Comparison of ENCODE assay signal across 8 cellular contexts in the genomic region with DNA sequence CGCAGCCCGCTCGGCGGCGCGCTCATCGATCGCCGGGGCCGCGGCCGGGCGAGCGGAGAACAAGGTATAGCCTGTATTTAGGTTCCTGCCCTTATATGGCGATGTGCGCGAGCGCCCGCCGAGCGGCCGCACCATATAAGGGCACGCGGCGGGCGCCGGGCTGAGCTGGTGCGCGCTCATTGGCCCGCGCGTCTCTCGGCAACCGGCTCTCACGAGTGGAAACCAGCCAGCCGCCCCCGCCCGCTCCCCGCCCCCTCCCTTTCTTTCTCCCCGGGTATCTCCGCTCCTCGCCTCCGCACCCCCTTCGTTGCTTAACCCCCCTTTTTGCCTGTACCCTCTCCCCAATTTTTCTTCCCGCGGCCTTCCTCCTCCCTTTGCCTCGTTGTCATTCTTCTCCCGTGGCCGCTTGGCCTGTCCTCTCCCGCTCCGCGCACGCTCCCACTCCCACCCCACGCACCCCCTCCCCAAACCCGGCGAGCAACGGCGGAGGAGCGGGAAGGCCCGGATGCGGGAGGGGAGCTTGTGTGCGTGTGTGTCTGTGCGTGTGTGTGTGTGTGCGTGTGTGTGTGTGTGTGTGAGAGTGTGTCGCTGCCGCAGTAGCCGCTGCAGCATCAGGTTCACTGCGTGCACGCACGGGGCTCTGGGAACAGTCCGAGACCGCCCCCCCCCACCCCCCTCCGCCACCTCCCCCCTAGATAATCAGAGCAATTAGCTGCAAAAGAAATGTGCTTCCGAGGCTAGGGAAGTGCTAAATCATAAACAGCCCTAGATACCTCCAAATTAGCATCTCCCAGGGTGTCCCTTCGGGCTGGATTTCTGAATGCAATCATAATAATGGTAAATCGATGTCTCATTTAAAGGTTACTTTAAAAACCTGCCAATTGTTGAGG. TPM values are rescaled to one million over a fixed set of nuclear protein-coding genes. Genes with fewer than 3 reads are reported as not detected.
A peak's percentile ranks its signal among the peaks of the same experiment; 100 is the strongest.
DNase-seq lines count a peak whose midpoint lies in the region; ATAC-seq, FAIRE-seq and TF ChIP-seq lines count a peak whose summit lies in the region.

No MANE protein-coding gene starts in this region.

- no peak overlapping the region for H2AFZ ChIP-seq in GM23248

- intact Hi-C loops in transverse colon (cut with DNase I; ENCODE audit: low total_unique reads): no loop called here

- H3K27ac Mint-ChIP-seq in activated T-cell treated with anti-CD3 and anti-CD28 coated beads, Interleukin-2, amount 50 U/mL, for 72 hours: no peak overlapping the region

- TF ChIP-seq CTCF in fibroblast of villous mesenchyme (IDR thresholded peaks at IDR 0.05; ENCODE audit: insufficient read depth, low read depth, low read length) (no peak), omental fat pad (IDR thresholded peaks at IDR 0.05) (no peak), transverse colon (IDR thresholded peaks at IDR 0.05) (no peak)

- peak; percentile 71 for DNase-seq in DMS114 treated with DMSO at 0.1 percent for 48 hours (lab: John Stamatoyannopoulos, UW; ENCODE audit: unreplicated experiment)
- peak; percentile 86 for DNase-seq in GM23248
- DNase-seq in LoVo (ENCODE audit: low spot score): peak; percentile 84
- DNase-seq in RCC 7860 (ENCODE audit: low spot score): peak; percentile 73
- peak; percentile 83 to 87 for DNase-seq in activated T-cell treated with anti-CD3 and anti-CD28 coated beads, Interleukin-2, amount 50 U/mL, for 72 hours
- peak; percentile 71 for DNase-seq in fibroblast of villous mesenchyme (ENCODE audit: low read depth)
- no peak for DNase-seq in omental fat pad (ENCODE audit: low spot score)
- peak; percentile 85 for DNase-seq in transverse colon

- in situ Hi-C loops in GM23248 (cut with MboI) (no loop called here), transverse colon (cut with MboI; ENCODE audit: low pct_ligation_motif_present in 1 of 4, low pct_unique_long_range_greater_than_20kb in 1 of 4, low sequenced_read_pairs in 3 of 4) (loop anchor here in 2 of 4 donors (25.0 kb wide), 1 partner anchor 177 kb away; no protein-coding TSS in a partner anchor)

- no peaks in the 10 kb centered on the region for H3F3A ChIP-seq in GM23248 (ENCODE audit: insufficient read depth)

- no peaks in the 10 kb centered on the region for H3K9me2 ChIP-seq in GM23248 (ENCODE audit: insufficient read depth)

- H3K36me3 Mint-ChIP-seq in activated T-cell treated with anti-CD3 and anti-CD28 coated beads, Interleukin-2, amount 50 U/mL, for 72 hours (ENCODE audit: insufficient read depth in 2 of 2): peaks cover 0 to 3% of the 10 kb centered on the region in 2 donors

- no peak overlapping the region for H3K4me2 ChIP-seq in GM23248 (ENCODE audit: unreplicated experiment)

- H3K79me2 ChIP-seq in GM23248 (ENCODE audit: insufficient read depth): no peaks in the 10 kb centered on the region

- no peak overlapping the region for H3K27ac ChIP-seq in GM23248
- H3K27ac ChIP-seq in transverse colon: no peak overlapping the region

- ATAC-seq in activated T-cell treated with anti-CD3 and anti-CD28 coated beads, Interleukin-2, amount 50 U/mL, for 72 hours (replicated peaks in 1 of 2): peak; percentile 89 to 90
- peak; percentile 52 for ATAC-seq in omental fat pad (ENCODE audit: low FRiP score)

- no peak for TF ChIP-seq POLR2A in transverse colon (IDR thresholded peaks at IDR 0.05)

- no peaks in the 10 kb centered on the region for H4K20me1 ChIP-seq in GM23248 (ENCODE audit: insufficient read depth)

- H3K4me3 ChIP-seq in GM23248 (no peak overlapping the region), fibroblast of villous mesenchyme (ENCODE audit: low read depth, low read length) (no peak overlapping the region), transverse colon (peak overlapping the region in 1 of 4 donors; percentile 21)

- no peaks in the 10 kb centered on the region for H3K9me3 Mint-ChIP-seq in activated T-cell treated with anti-CD3 and anti-CD28 coated beads, Interleukin-2, amount 50 U/mL, for 72 hours

- H3K27me3 ChIP-seq in GM23248 (replicated peaks; ENCODE audit: insufficient read depth): peaks cover 78% of the 10 kb centered on the region
- H3K27me3 ChIP-seq in transverse colon: peaks cover 99% of the 10 kb centered on the region

- H3K9me3 ChIP-seq in GM23248 (ENCODE audit: low read depth): no peaks in the 10 kb centered on the region
- H3K9me3 ChIP-seq in transverse colon: no peaks in the 10 kb centered on the region

- no peak overlapping the region for H3K9ac ChIP-seq in GM23248

- H3K27me3 Mint-ChIP-seq in activated T-cell treated with anti-CD3 and anti-CD28 coated beads, Interleukin-2, amount 50 U/mL, for 72 hours (ENCODE audit: low read depth): peaks cover 65% of the 10 kb centered on the region

- H3K4me1 Mint-ChIP-seq in activated T-cell treated with anti-CD3 and anti-CD28 coated beads, Interleukin-2, amount 50 U/mL, for 72 hours (ENCODE audit: low read depth): peaks cover 51% of the 10 kb centered on the region

- no peaks in the 10 kb centered on the region for H3K36me3 ChIP-seq in GM23248 (ENCODE audit: low read depth)
- H3K36me3 ChIP-seq in transverse colon: no peaks in the 10 kb centered on the region

- WGBS in GM23248 (ENCODE audit: low coverage in 1 of 2, low lambda C conversion rate in 2 of 2, missing lambda C conversion rate in 2 of 2), 2 experiments: 2% methylated on average over 12 to 76 of the region's 76 CpGs
- WGBS in transverse colon (ENCODE audit: low coverage in 1 of 2), 2 donors: 0 to 1% methylated on average over 1 to 74 of the region's 76 CpGs

- H3K4me1 ChIP-seq in GM23248 (ENCODE audit: insufficient read depth): no peaks in the 10 kb centered on the region
- peaks cover 25 to 55% (median 53%) of the 10 kb centered on the region in 4 donors for H3K4me1 ChIP-seq in transverse colon

- peak overlapping the region; percentile 73 to 75 for H3K4me3 Mint-ChIP-seq in activated T-cell treated with anti-CD3 and anti-CD28 coated beads, Interleukin-2, amount 50 U/mL, for 72 hours

- no peak for TF ChIP-seq EP300 in transverse colon (IDR thresholded peaks at IDR 0.05; ENCODE audit: low read depth)

- no peak for FAIRE-seq in RCC 7860 (lab: Jason Lieb, UNC)

RNA-seq across cellular contexts. Expression of a gene that starts 13.5 kb away (rescaled TPM):
- 2.7 and 3.9 TPM in 2 replicates for total RNA-seq in GM23248 (2014; rRNA removed; shearing (Covaris generic))
- polyA plus RNA-seq in GM23248 (2016; fragmentation: Nextera tagmentation; extraction: Ambion mirVana): 5.9 and 6.4 TPM in 2 replicates
- total RNA-seq in activated T-cell treated with anti-CD3 and anti-CD28 coated beads, Interleukin-2, amount 50 U/mL, for 72 hours: 1 to 10 TPM; 6.0 to 7.2 TPM
- total RNA-seq in fibroblast of villous mesenchyme (3.2 and 4.7 TPM in 2 replicates), omental fat pad (1 to 10 TPM in 2 of 4 donors, under 1 TPM in 2; 0.88 to 2.2 (median 1.2) TPM), transverse colon (1 to 10 TPM; 1.5 to 4.4 (median 3.1) TPM)

RNA-seq across cellular contexts. Expression of a gene that starts 28.9 kb away (rescaled TPM):
- total RNA-seq in GM23248 (2014; rRNA removed; shearing (Covaris generic)): 11.4 and 18.9 TPM in 2 replicates
- polyA plus RNA-seq in GM23248 (2016; fragmentation: Nextera tagmentation; extraction: Ambion mirVana): 1.2 and 1.4 TPM in 2 replicates
- 10 to 100 TPM; 38.3 to 45.8 TPM for total RNA-seq in activated T-cell treated with anti-CD3 and anti-CD28 coated beads, Interleukin-2, amount 50 U/mL, for 72 hours
- 13.0 and 19.0 TPM in 2 replicates for total RNA-seq in fibroblast of villous mesenchyme
- total RNA-seq in omental fat pad: 10 to 100 TPM in 2 of 4 donors, 1 to 10 TPM in 2; 5.5 to 16.6 (median 10.6) TPM
- total RNA-seq in transverse colon: 10 to 100 TPM in 1 of 4 donors, 1 to 10 TPM in 3; 6.6 to 25.1 (median 8.3) TPM

RNA-seq across cellular contexts. Expression of a gene that starts 32.4 kb away (rescaled TPM):
- 0.11 and 0.13 TPM in 2 replicates for total RNA-seq in GM23248 (2014; rRNA removed; shearing (Covaris generic))
- 0.13 and 0.23 TPM in 2 replicates for polyA plus RNA-seq in GM23248 (2016; fragmentation: Nextera tagmentation; extraction: Ambion mirVana)
- 1 to 10 TPM; 2.4 to 5.6 TPM for total RNA-seq in activated T-cell treated with anti-CD3 and anti-CD28 coated beads, Interleukin-2, amount 50 U/mL, for 72 hours
- total RNA-seq in fibroblast of villous mesenchyme (0.86 and 1.3 TPM in 2 replicates), omental fat pad (1 to 10 TPM in 2 of 4 donors, under 1 TPM in 2; 0.28 to 5.2 (median 1.5) TPM), transverse colon (under 1 TPM in 2 of 4 donors, not detected in 2; 0.27 to 0.64 TPM)
